Comparison of ENCODE assay signal across 31 cellular contexts in the genomic region with DNA sequence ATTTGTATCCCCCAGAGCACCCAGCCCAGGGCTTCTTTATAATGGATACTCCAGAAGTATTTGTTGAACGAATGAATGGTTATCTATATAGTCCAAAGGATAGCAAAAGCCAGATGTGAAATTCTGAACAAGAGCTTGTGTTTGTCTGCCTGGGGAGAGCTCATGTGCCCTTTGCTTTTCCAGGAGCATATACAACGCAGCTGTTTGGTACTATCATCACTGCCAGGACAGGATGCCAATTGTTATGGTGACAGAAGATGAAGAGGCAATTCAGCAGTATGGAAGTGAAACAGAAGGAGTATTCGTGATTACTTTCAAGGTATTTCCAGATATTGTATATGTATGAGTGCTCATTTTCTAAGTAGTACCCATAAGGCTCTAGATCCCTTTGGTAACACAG. TPM values are rescaled to one million over a fixed set of nuclear protein-coding genes. Genes with fewer than 3 reads are reported as not detected.
"Had no signal": no experiment of that assay in that cellular context is flagged by ENCODE, and none has a peak within 500 bp of the region (broad histone marks: within the 10 kb centered on the region; RNA-seq: fewer than 3 reads in every experiment).

No MANE protein-coding gene starts in this region.

- H3K9me3 Mint-ChIP-seq: memory B cell, naive B cell, nephron, neural progenitor cell, type B pancreatic cell had no signal

- H3K9ac ChIP-seq: neural progenitor cell had no signal

- H3K9me3 ChIP-seq: gastrocnemius medialis, heart left ventricle, psoas muscle, sigmoid colon, spleen, testis, tibial artery had no signal

- DNase-seq: cortex of kidney; effector CD4-positive, alpha-beta T cell; foreskin fibroblast; gastrocnemius medialis; heart left ventricle; kidney; naive B cell; posterior cingulate gyrus; psoas muscle; right cardiac atrium; sigmoid colon; spleen; stimulated activated CD4-positive, alpha-beta T cell treated with anti-CD3 and anti-CD28 coated beads, Interleukin-15, amount 100 ng/mL, for 24 hours; stimulated activated CD4-positive, alpha-beta T cell treated with anti-CD3 and anti-CD28 coated beads, Interleukin-2, amount 100 ng/mL, for 48 hours; stimulated activated naive CD4-positive, alpha-beta T cell; substantia nigra; testis; tibial artery had no signal

- H3K79me2 ChIP-seq: hepatocyte had no signal

- ATAC-seq: esophagus mucosa, gastrocnemius medialis, heart left ventricle, left lobe of liver, psoas muscle, right cardiac atrium had no signal

- H3K4me3 Mint-ChIP-seq: memory B cell, nephron, neural progenitor cell, type B pancreatic cell had no signal

- H3K4me1 Mint-ChIP-seq: memory B cell, nephron, neural progenitor cell had no signal

- H3K4me1 ChIP-seq: gastrocnemius medialis, heart left ventricle, neural progenitor cell, psoas muscle, sigmoid colon, spleen, testis, tibial artery had no signal

- H3K36me3 ChIP-seq: neural progenitor cell had no signal

- H3K27me3 Mint-ChIP-seq: memory B cell, naive B cell, type B pancreatic cell had no signal

- H3K27ac ChIP-seq: epithelial cell of prostate, gastrocnemius medialis, heart left ventricle, hepatocyte, neural progenitor cell, psoas muscle, sigmoid colon, skin epidermis, spleen, testis, tibial artery had no signal

- FAIRE-seq: kidney had no signal

- H3K27ac Mint-ChIP-seq: memory B cell, naive B cell, nephron, neural progenitor cell, type B pancreatic cell had no signal

- H3K4me3 ChIP-seq: gastrocnemius medialis, heart left ventricle, hepatocyte, lung, neural progenitor cell, psoas muscle, sigmoid colon, skin epidermis, spleen, testis, tibial artery had no signal

- H2AFZ ChIP-seq: hepatocyte, neural progenitor cell had no signal

- H3K27me3 ChIP-seq: gastrocnemius medialis, heart left ventricle, hepatocyte, neural progenitor cell, sigmoid colon, spleen, testis, tibial artery had no signal

- H3K4me2 ChIP-seq: hepatocyte, neural progenitor cell had no signal

RNA-seq across cellular contexts. Expression of a gene that starts 55.0 kb away (rescaled TPM):
- total RNA-seq: dermis microvascular lymphatic vessel endothelial cell, esophagus mucosa, gastrocnemius medialis, heart left ventricle, left lobe of liver, mononuclear cell, osteoblast, psoas muscle, sigmoid colon had no signal
